ENCODE assay signal across 8 cellular contexts in genomic region chr1:9289724-9290493, GRCh38. TPM values are rescaled to one million over a fixed set of nuclear protein-coding genes. Genes with fewer than 3 reads are reported as not detected.
DNase-seq lines count a peak whose midpoint lies in the region; ATAC-seq and TF ChIP-seq lines count a peak whose summit lies in the region.

No MANE protein-coding gene starts in this region.

- peaks cover 15% of the 10 kb centered on the region for H3K79me2 ChIP-seq in fibroblast of lung (ENCODE audit: control insufficient read depth, insufficient read depth, low read length)

- H3K27me3 ChIP-seq in fibroblast of lung (ENCODE audit: control insufficient read depth, insufficient read depth, low read length), result no peaks in the 10 kb centered on the region

- H2AFZ ChIP-seq in fibroblast of lung (ENCODE audit: low read length), result no peak overlapping the region

- ATAC-seq in sciatic nerve (peak; percentile 84), HG02973 (IDR thresholded peaks at IDR 0.05; ENCODE audit: unreplicated experiment) (no peak), HG03460 (IDR thresholded peaks at IDR 0.05; ENCODE audit: unreplicated experiment) (no peak)

- H3K9me3 ChIP-seq in fibroblast of lung (ENCODE audit: control insufficient read depth, insufficient read depth, low read depth, low read length), result no peaks in the 10 kb centered on the region

- peaks cover 16% of the 10 kb centered on the region for H3K4me1 ChIP-seq in fibroblast of lung (ENCODE audit: control insufficient read depth, extremely low read depth, insufficient read depth, low read length)

- TF ChIP-seq CTCF in fibroblast of lung (conservative IDR thresholded peaks at IDR 0.05 in 1 of 2, IDR thresholded peaks at IDR 0.05 in 1 of 2; ENCODE audit: low read depth in 1 of 2, low read length in 2 of 2), result no peak

- peak overlapping the region; percentile 48 for H3K4me2 ChIP-seq in fibroblast of lung (ENCODE audit: extremely low read depth, insufficient read depth, low read length)

- DNase-seq in EL, result peak; percentile 88
- peak; percentile 37 for DNase-seq in RPMI8226
- peak; percentile 86 to 94 for DNase-seq in fibroblast of lung (ENCODE audit: low read depth in 2 of 2)
- DNase-seq in sciatic nerve (ENCODE audit: low spot score), result no peak
- DNase-seq in NCI-H524 treated with DMSO at 0.1 percent for 48 hours (lab: John Stamatoyannopoulos, UW), result no peak
- DNase-seq in iPS-NIHi7 (ENCODE audit: extremely low spot score), result no peak

- H3K9ac ChIP-seq in fibroblast of lung (ENCODE audit: insufficient read depth, low read length), result no peak overlapping the region

- intact Hi-C loops in sciatic nerve (cut with DNase I), result loop anchor here (10.0 kb wide), 1 partner anchor 195 kb away; no protein-coding TSS in a partner anchor

- H3K36me3 ChIP-seq in fibroblast of lung (ENCODE audit: control insufficient read depth, insufficient read depth, low read length), result no peaks in the 10 kb centered on the region

- H4K20me1 ChIP-seq in fibroblast of lung (ENCODE audit: control insufficient read depth, extremely low read depth, insufficient read depth, low read length), result no peaks in the 10 kb centered on the region

- H3K4me3 ChIP-seq in fibroblast of lung (replicated peaks in 1 of 4; ENCODE audit: control extremely low read depth in 1 of 4, insufficient read depth in 1 of 4, low read depth in 3 of 4, low read length in 4 of 4), result no peak overlapping the region

- H3K27ac ChIP-seq in fibroblast of lung (ENCODE audit: insufficient read depth, low read length), result peak overlapping the region; percentile 84

RNA-seq across cellular contexts. Expression of gene SPSB1, which starts 2.8 kb away (rescaled TPM):
- total RNA-seq in fibroblast of lung (20.0 and 20.6 TPM in 2 replicates), sciatic nerve (20.1 TPM)
- 14.3 and 22.1 TPM in 2 replicates for polyA plus RNA-seq in fibroblast of lung
- 16.8 and 23.7 TPM in 2 replicates for polyA plus RNA-seq in fibroblast of lung (2012)
- polyA minus RNA-seq in fibroblast of lung (ENCODE audit: low replicate concordance), result 22.8 and 24.7 TPM in 2 replicates

RNA-seq across cellular contexts. Expression of gene H6PD, which starts 55.3 kb away (rescaled TPM):
- total RNA-seq in fibroblast of lung (23.5 and 24.4 TPM in 2 replicates), sciatic nerve (52.9 TPM)
- polyA plus RNA-seq in fibroblast of lung, result 15.2 and 17.7 TPM in 2 replicates
- polyA plus RNA-seq in fibroblast of lung (2012), result 20.1 and 22.4 TPM in 2 replicates
- 48.0 and 51.9 TPM in 2 replicates for polyA minus RNA-seq in fibroblast of lung (ENCODE audit: low replicate concordance)

Comparison
In these comparisons a context has a peak if more than half of its experiments do, and no peak if none do; other contexts are left out.
1. DNase-seq: peak in EL (single experiment), RPMI8226 (single experiment) and fibroblast of lung (2 of 2); none in sciatic nerve (single experiment), NCI-H524 treated with DMSO at 0.1 percent for 48 hours (single experiment) and iPS-NIHi7 (single experiment).